Comparison of ENCODE assay signal across 2 cellular contexts in genomic region chr11:43680521-43681505, GRCh38.
A peak's percentile ranks its signal among the peaks of the same experiment; 100 is the strongest.
TF ChIP-seq lines count a peak whose summit lies in the region.

Gene HSD17B12 (plus strand): TSS chr11:43680738. CDS start chr11:43680828, 90 bp downstream.

TF ChIP-seq in IMR-90, 13 proteins besides CTCF, POLR2A, EP300 and RAD21 (continued from another document):
- TF ChIP-seq USF2 (IDR thresholded peaks at IDR 0.05; ENCODE audit: low read depth, low read length) (no peak), MAFK (IDR thresholded peaks at IDR 0.05; ENCODE audit: low read depth, low read length) (no peak), RFX5 (IDR thresholded peaks at IDR 0.05; ENCODE audit: low read depth, low read length) (peak; percentile 49; the same call in 1 of the 2 replicates), MAZ (IDR thresholded peaks at IDR 0.05; ENCODE audit: borderline replicate concordance, low read depth, low read length) (peak; percentile 89; the same call in 1 of the 2 replicates)

TF ChIP-seq in endothelial cell of umbilical vein, 7 proteins besides CTCF, POLR2A, EP300 and RAD21 (continued from another document):
- TF ChIP-seq JUN (IDR thresholded peaks at IDR 0.05; ENCODE audit: borderline replicate concordance, insufficient read depth, insufficient read length, low read depth) (no peak), EZH2 (IDR thresholded peaks at IDR 0.05; ENCODE audit: borderline replicate concordance, low read depth, low read length, severe bottlenecking) (no peak), MYC (IDR thresholded peaks at IDR 0.05; ENCODE audit: low read depth, low read length) (no peak), POLR2AphosphoS5 (IDR thresholded peaks at IDR 0.05; ENCODE audit: insufficient read depth, low read depth, low read length) (peak; percentile 81)
